ENCODE assay signal across 11 cellular contexts in genomic region chr14:69481815-69482568, GRCh38. TPM values are rescaled to one million over a fixed set of nuclear protein-coding genes. Genes with fewer than 3 reads are reported as not detected.
DNase-seq lines count a peak whose midpoint lies in the region; ATAC-seq and TF ChIP-seq lines count a peak whose summit lies in the region.
"Had no signal": no experiment of that assay in that cellular context is flagged by ENCODE, and none has a peak within 500 bp of the region (broad histone marks: within the 10 kb centered on the region; RNA-seq: fewer than 3 reads in every experiment).

No MANE protein-coding gene starts in this region.

- no TSS peak for BruUV-seq in OCI-LY7 (replicated peaks; lab: Mats Ljungman, UMichigan)

- H3K36me3 ChIP-seq in OCI-LY7 (ENCODE audit: insufficient read depth, low read length) (no peaks in the 10 kb centered on the region), breast epithelium (no peaks in the 10 kb centered on the region)
- H3K36me3 ChIP-seq: prostate gland had no signal

- H2AFZ ChIP-seq in OCI-LY7 (ENCODE audit: low read length) = 0 out of 2 replicates have a peak overlapping the region, but pooled peaks have one; percentile 0

- H3K9me2 ChIP-seq in OCI-LY7 (ENCODE audit: insufficient read depth, low read length) = no peaks in the 10 kb centered on the region

- H3K27me3 ChIP-seq in breast epithelium = peaks cover 6 to 35% of the 10 kb centered on the region in 2 donors

- POLR2A ChIA-PET in OCI-LY7 (lab: Charles Lee) = interaction anchor here (1.0 to 1.4 kb wide), 4 partner anchors 18 to 346 kb away, joined by 3 to 4 read pairs (median 3); partner anchors contain the start of gene SRSF5

- no peak for TF ChIP-seq CTCF in GM12864 (IDR thresholded peaks at IDR 0.05; ENCODE audit: low read depth, low read length, missing control alignments)
- no peak for TF ChIP-seq CTCF in OCI-LY7 (conservative IDR thresholded peaks at IDR 0.05; ENCODE audit: low read length)
- TF ChIP-seq CTCF in breast epithelium (IDR thresholded peaks at IDR 0.05) = no peak

- ATAC-seq in GM19467 (IDR thresholded peaks at IDR 0.05; ENCODE audit: unreplicated experiment) (peak; percentile 92), HG03103 (IDR thresholded peaks at IDR 0.05; ENCODE audit: low read depth, unreplicated experiment) (peak; percentile 87)

- no peaks in the 10 kb centered on the region for H3K79me2 ChIP-seq in OCI-LY7 (ENCODE audit: insufficient read depth, low read depth, low read length)

- H3K27ac ChIP-seq in OCI-LY7 (ENCODE audit: low read depth, low read length, poor library complexity, severe bottlenecking) (peak overlapping the region; percentile 60), breast epithelium (no peak overlapping the region)
- H3K27ac ChIP-seq: prostate gland had no signal

- TF ChIP-seq POLR2A in erythroblast (IDR thresholded peaks at IDR 0.05; ENCODE audit: low read length) (no peak), breast epithelium (IDR thresholded peaks at IDR 0.05) (no peak)

- peak overlapping the region; percentile 59 for H3K4me2 ChIP-seq in OCI-LY7 (ENCODE audit: low read length)

- no peak overlapping the region for H3K4me3 ChIP-seq in GM12864 (ENCODE audit: low read depth, low read length)
- peak overlapping the region; percentile 11 for H3K4me3 ChIP-seq in OCI-LY7 (ENCODE audit: low read depth, low read length, poor library complexity, severe bottlenecking)
- no peak overlapping the region for H3K4me3 ChIP-seq in breast epithelium
- H3K4me3 ChIP-seq: prostate gland had no signal

- no peaks in the 10 kb centered on the region for H3K9me3 ChIP-seq in OCI-LY7 (ENCODE audit: low read length)
- H3K9me3 ChIP-seq in breast epithelium = no peaks in the 10 kb centered on the region
- H3K9me3 ChIP-seq: prostate gland had no signal

- in situ Hi-C loops in KBM-7 (cut with MboI; ENCODE audit: low pct_unique_long_range_greater_than_20kb, low sequenced_read_pairs) = no loop called here

- intact Hi-C loops in OCI-LY7 (cut with micrococcal nuclease; ENCODE audit: unreplicated experiment) = no loop called here
- intact Hi-C loops in breast epithelium (cut with DNase I; ENCODE audit: low total_unique reads) = no loop called here

- no peaks in the 10 kb centered on the region for H4K20me1 ChIP-seq in OCI-LY7 (ENCODE audit: insufficient read depth, low read length)

- peak; percentile 64 for DNase-seq in GM12864 (ENCODE audit: low read depth)
- peak; percentile 90 for DNase-seq in OCI-LY7 (ENCODE audit: low spot score)
- no peak for DNase-seq in KBM-7
- DNase-seq in erythroblast (lab: John Stamatoyannopoulos, UW) = no peak
- no peak for DNase-seq in HuH-7 (ENCODE audit: low spot score)
- DNase-seq in breast epithelium (ENCODE audit: low spot score in 2 of 2) = no peak
- DNase-seq: stimulated activated naive CD4-positive, alpha-beta T cell treated with Interleukin-2 at 50 U/mL for 16 hours had no signal

- H3K4me1 ChIP-seq in OCI-LY7 (ENCODE audit: insufficient read depth, low read length, poor library complexity, severe bottlenecking) (peaks cover 39% of the 10 kb centered on the region), breast epithelium (peaks cover 5 to 12% of the 10 kb centered on the region in 2 donors)

- CTCF ChIA-PET in OCI-LY7 (lab: Charles Lee; ENCODE audit: unreplicated experiment) = no interaction called here

RNA-seq across cellular contexts. Expression of gene PLEKHD1, which starts 2.5 kb away (rescaled TPM):
- total RNA-seq in OCI-LY7 (2014; rRNA removed; shearing (Covaris generic)) = 0.09 and 0.13 TPM in 2 replicates
- 0.17 and 0.19 TPM in 2 replicates for total RNA-seq in OCI-LY7 (2022)
- total RNA-seq in breast epithelium = 1 to 10 TPM in 2 of 3 donors, under 1 TPM in 1; under 0.01 to 2.3 (median 2.0) TPM
- total RNA-seq: M059J had no signal

Comparison
In these comparisons a context has a peak if more than half of its experiments do, and no peak if none do; other contexts are left out.
1. DNase-seq: peak in GM12864 (single experiment) and OCI-LY7 (single experiment); none in KBM-7 (single experiment), erythroblast (0 of 2), HuH-7 (single experiment) and breast epithelium (0 of 2).